ENCODE assay signal across 3 cellular contexts in genomic region chr4:127730142-127730913, GRCh38.
TF ChIP-seq lines count a peak whose summit lies in the region.

SLC25A31 (plus strand) TSS chr4:127730400; CDS start chr4:127730546, 146 bp downstream.

TF ChIP-seq in GM23338, 12 proteins besides CTCF, POLR2A, EP300 and RAD21 (continues in another document):
- TF ChIP-seq ZNF331 (CRISPR knock-in tag; IDR thresholded peaks at IDR 0.05; ENCODE audit: low read depth), result no peak
- no peak for TF ChIP-seq EZH2 (IDR thresholded peaks at IDR 0.05; ENCODE audit: low read depth, unreplicated experiment)
- no peak for TF ChIP-seq ZNF114 (CRISPR knock-in tag; IDR thresholded peaks at IDR 0.05)
- no peak for TF ChIP-seq STAT1 (IDR thresholded peaks at IDR 0.05; ENCODE audit: unreplicated experiment)
- TF ChIP-seq ZNF462 (CRISPR knock-in tag; IDR thresholded peaks at IDR 0.05), result no peak
- TF ChIP-seq EZH2phosphoT487 (IDR thresholded peaks at IDR 0.05; ENCODE audit: unreplicated experiment), result no peak

TF ChIP-seq in WTC11, 78 proteins besides CTCF, POLR2A, EP300 and RAD21:
- 0 out of 2 replicates have a peak, but pooled peaks have one; percentile 23 for TF ChIP-seq USF2 (CRISPR knock-in tag; IDR thresholded peaks at IDR 0.05)
- peak; percentile 15; the same call in 1 of the 2 replicates for TF ChIP-seq USF1 (CRISPR knock-in tag; IDR thresholded peaks at IDR 0.05)
- TF ChIP-seq HMGA2 (CRISPR knock-in tag; IDR thresholded peaks at IDR 0.05), result no peak
- no peak for TF ChIP-seq TEAD1 (CRISPR knock-in tag; IDR thresholded peaks at IDR 0.05)
- no peak for TF ChIP-seq IRF2 (CRISPR knock-in tag; IDR thresholded peaks at IDR 0.05; ENCODE audit: borderline replicate concordance, low read depth)

TF ChIP-seq in HepG2, 621 proteins besides CTCF, POLR2A, EP300 and RAD21:
- peak; percentile 91 for TF ChIP-seq MNT (IDR thresholded peaks at IDR 0.05)
- no peak for TF ChIP-seq NFE2 (CRISPR knock-in tag; IDR thresholded peaks at IDR 0.05)
- TF ChIP-seq USF2 (IDR thresholded peaks at IDR 0.05; ENCODE audit: low read depth, low read length), result peak; percentile 37; the same call in 1 of the 2 replicates
- no peak for TF ChIP-seq USF2 (CRISPR knock-in tag; IDR thresholded peaks at IDR 0.05; ENCODE audit: borderline replicate concordance)
TF ChIP-seq in HepG2: peak in this region for 2.
